9 cellular contexts compared by ENCODE assay signal in genomic region chr5:177471610-177472356, GRCh38. TPM values are rescaled to one million over a fixed set of nuclear protein-coding genes. Genes with fewer than 3 reads are reported as not detected.
DNase-seq lines count a peak whose midpoint lies in the region; ATAC-seq, FAIRE-seq and TF ChIP-seq lines count a peak whose summit lies in the region.
"Had no signal": no experiment of that assay in that cellular context is flagged by ENCODE, and none has a peak within 500 bp of the region (broad histone marks: within the 10 kb centered on the region; RNA-seq: fewer than 3 reads in every experiment).

No MANE protein-coding gene starts in this region.

- H3K9me3 Mint-ChIP-seq in naive B cell, result no peaks in the 10 kb centered on the region

- no peaks in the 10 kb centered on the region for H3K9me3 ChIP-seq in A549

- no peak for TF ChIP-seq RAD21 in A549 (conservative IDR thresholded peaks at IDR 0.05 in 1 of 2, IDR thresholded peaks at IDR 0.05 in 1 of 2)

- POLR2A ChIA-PET in A549 (lab: Yijun Ruan, JAX), result interaction anchor here (1.3 to 2.3 kb wide), 3 partner anchors 23 to 45 kb away, joined by 4 to 9 read pairs (median 5); partner anchors contain the start of genes GRK6 and PDLIM7

- H3K36me3 Mint-ChIP-seq in naive B cell, result no peaks in the 10 kb centered on the region

- TF ChIP-seq EP300 in A549 (IDR thresholded peaks at IDR 0.05), result no peak

- peaks cover 16 to 28% (median 23%) of the 10 kb centered on the region in 3 donors for H3K4me1 Mint-ChIP-seq in naive B cell

- no peak for TF ChIP-seq POLR2A in A549 (IDR thresholded peaks at IDR 0.05; ENCODE audit: low read length)

- ATAC-seq in A549 (no peak), naive B cell (ENCODE audit: low read depth in 2 of 2) (no peak), HG03095 (IDR thresholded peaks at IDR 0.05; ENCODE audit: unreplicated experiment) (no peak), left colon (no peak)

- peaks cover 59% of the 10 kb centered on the region for H3K4me1 ChIP-seq in A549

- WGBS in A549 (ENCODE audit: missing lambda C conversion rate), result 69% methylated on average over 12 of the region's 14 CpGs

- H3K27ac ChIP-seq in A549 (peak overlapping the region; percentile 97 to 99), cingulate gyrus (ENCODE audit: low read depth, low read length) (peak overlapping the region; percentile 29)

- no peak for TF ChIP-seq CTCF in A549 (IDR thresholded peaks at IDR 0.05)

- intact Hi-C loops in left colon (cut with DNase I, micrococcal nuclease), result no loop called here

- peak overlapping the region; percentile 12 to 88 (median 68) for H3K4me3 Mint-ChIP-seq in naive B cell

- peak overlapping the region; percentile 99 for H3K4me3 ChIP-seq in A549
- peak overlapping the region; percentile 76 for H3K4me3 ChIP-seq in Jurkat, Clone E6-1 (ENCODE audit: low read length)

- H3K27me3 Mint-ChIP-seq in naive B cell, result peaks cover 0 to 24% (median 16%) of the 10 kb centered on the region in 3 donors

- no peak for DNase-seq in A549 (ENCODE audit: low read depth in 1 of 2, low spot score in 1 of 2)
- no peak for DNase-seq in Jurkat, Clone E6-1 (ENCODE audit: low read depth, low spot score)
- no peak for DNase-seq in naive B cell
- no peak for DNase-seq in NCI-H187 treated with DMSO at 0.1 percent for 48 hours (lab: John Stamatoyannopoulos, UW)
- no peak for DNase-seq in left colon
- no peak for DNase-seq in cerebellar nuclear complex (lab: John Stamatoyannopoulos, UW)

- no peak for FAIRE-seq in A549 (lab: Jason Lieb, UNC)
- FAIRE-seq: islet of Langerhans had no signal

- CTCF ChIA-PET in A549 (lab: Yijun Ruan, JAX), result interaction anchor here (0.7 to 19.7 kb wide), 5 partner anchors 8 to 30 kb away, joined by 3 to 241 read pairs (median 9); partner anchors contain the start of gene PDLIM7

- peak overlapping the region; percentile 99 for H3K4me2 ChIP-seq in A549

- no peak overlapping the region for H3K27ac Mint-ChIP-seq in naive B cell

TF ChIP-seq in A549, 52 proteins besides CTCF, POLR2A, EP300 and RAD21 (continues in another document):
- TF ChIP-seq, protein P1, sequence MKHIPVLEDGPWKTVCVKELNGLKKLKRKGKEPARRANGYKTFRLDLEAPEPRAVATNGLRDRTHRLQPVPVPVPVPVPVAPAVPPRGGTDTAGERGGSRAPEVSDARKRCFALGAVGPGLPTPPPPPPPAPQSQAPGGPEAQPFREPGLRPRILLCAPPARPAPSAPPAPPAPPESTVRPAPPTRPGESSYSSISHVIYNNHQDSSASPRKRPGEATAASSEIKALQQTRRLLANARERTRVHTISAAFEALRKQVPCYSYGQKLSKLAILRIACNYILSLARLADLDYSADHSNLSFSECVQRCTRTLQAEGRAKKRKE (CRISPR knock-in tag; IDR thresholded peaks at IDR 0.05; ENCODE audit: low read depth), result no peak
- no peak for TF ChIP-seq FOSB (CRISPR knock-in tag; IDR thresholded peaks at IDR 0.05)
- TF ChIP-seq TFCP2L1 (CRISPR knock-in tag; IDR thresholded peaks at IDR 0.05), result no peak
- no peak for TF ChIP-seq SMC3 (IDR thresholded peaks at IDR 0.05)
- TF ChIP-seq MAFK (IDR thresholded peaks at IDR 0.05; ENCODE audit: partially characterized antibody), result no peak
- TF ChIP-seq NPAS2 (CRISPR knock-in tag; IDR thresholded peaks at IDR 0.05; ENCODE audit: borderline replicate concordance), result no peak
- no peak for TF ChIP-seq HOXB5 (CRISPR knock-in tag; IDR thresholded peaks at IDR 0.05)
- TF ChIP-seq CHD4 (IDR thresholded peaks at IDR 0.05; ENCODE audit: borderline replicate concordance), result no peak
- TF ChIP-seq ZC3H11A (IDR thresholded peaks at IDR 0.05), result no peak
- TF ChIP-seq E2F6 (IDR thresholded peaks at IDR 0.05; ENCODE audit: borderline replicate concordance, low read depth), result no peak
- TF ChIP-seq GATA3 (IDR thresholded peaks at IDR 0.05; ENCODE audit: borderline replicate concordance), result no peak
- TF ChIP-seq CHD2 (IDR thresholded peaks at IDR 0.05; ENCODE audit: low read length, partially characterized antibody), result no peak
- no peak for TF ChIP-seq KDM5A (IDR thresholded peaks at IDR 0.05)
- TF ChIP-seq, protein P2, sequence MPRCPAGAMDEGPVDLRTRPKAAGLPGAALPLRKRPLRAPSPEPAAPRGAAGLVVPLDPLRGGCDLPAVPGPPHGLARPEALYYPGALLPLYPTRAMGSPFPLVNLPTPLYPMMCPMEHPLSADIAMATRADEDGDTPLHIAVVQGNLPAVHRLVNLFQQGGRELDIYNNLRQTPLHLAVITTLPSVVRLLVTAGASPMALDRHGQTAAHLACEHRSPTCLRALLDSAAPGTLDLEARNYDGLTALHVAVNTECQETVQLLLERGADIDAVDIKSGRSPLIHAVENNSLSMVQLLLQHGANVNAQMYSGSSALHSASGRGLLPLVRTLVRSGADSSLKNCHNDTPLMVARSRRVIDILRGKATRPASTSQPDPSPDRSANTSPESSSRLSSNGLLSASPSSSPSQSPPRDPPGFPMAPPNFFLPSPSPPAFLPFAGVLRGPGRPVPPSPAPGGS (IDR thresholded peaks at IDR 0.05), result no peak
- TF ChIP-seq BHLHE40 (IDR thresholded peaks at IDR 0.05; ENCODE audit: low read depth, low read length), result no peak

RNA-seq across cellular contexts. Expression of gene DBN1, which starts 1.7 kb away (rescaled TPM):
- polyA plus RNA-seq in A549 (2011; rRNA removed) (32.6 and 47.7 TPM in 2 replicates), A549 (2017; fragmentation: RNase III; extraction: RNeasy Plus Mini Kit Qiagen cat#74134 plus additional on column Dnase treatment) (92.4 to 118 TPM (median 107 TPM) in 3 replicates), naive B cell (ENCODE audit: low read depth in 6 of 6) (1 to 10 TPM in 1 of 6 donors, under 1 TPM in 3, not detected in 2; 0.31 to 1.9 (median 0.65) TPM)
- polyA plus RNA-seq in A549 (2012; cell fraction: cytosol; rRNA removed), result 33.1 and 34.4 TPM in 2 replicates
- 374 and 488 TPM in 2 replicates for polyA plus RNA-seq in A549 (2012; cell fraction: nucleus; rRNA removed)
- 50.2 and 52.4 TPM in 2 replicates for polyA minus RNA-seq in A549 (2011; rRNA and poly(A)+ RNA removed)
- polyA plus RNA-seq in Jurkat, Clone E6-1 (2012; ENCODE audit: insufficient read depth, insufficient read length), result 214 TPM
- total RNA-seq in left colon, result 10 to 100 TPM; 11.8 to 18.8 TPM

RNA-seq across cellular contexts. Expression of gene PRR7, which starts 25.2 kb away (rescaled TPM):
- 1.8 and 2.2 TPM in 2 replicates for polyA plus RNA-seq in A549 (2011; rRNA removed)
- 25.9 and 43.4 TPM in 2 replicates for polyA plus RNA-seq in A549 (2012; cell fraction: cytosol; rRNA removed)
- 39.8 and 85.8 TPM in 2 replicates for polyA plus RNA-seq in A549 (2012; cell fraction: nucleus; rRNA removed)
- 11.0 to 12.1 TPM (median 11.2 TPM) in 3 replicates for polyA plus RNA-seq in A549 (2017; fragmentation: RNase III; extraction: RNeasy Plus Mini Kit Qiagen cat#74134 plus additional on column Dnase treatment)
- 0.58 and 0.95 TPM in 2 replicates for polyA minus RNA-seq in A549 (2011; rRNA and poly(A)+ RNA removed)
- 10.9 TPM for polyA plus RNA-seq in Jurkat, Clone E6-1 (2012; ENCODE audit: insufficient read depth, insufficient read length)
- 10 to 100 TPM; 16.2 to 39.5 (median 25.7) TPM for polyA plus RNA-seq in naive B cell (ENCODE audit: low read depth in 6 of 6)
- 1 to 10 TPM; 1.6 to 2.2 TPM for total RNA-seq in left colon

RNA-seq across cellular contexts. Expression of gene PDLIM7, which starts 25.6 kb away (rescaled TPM):
- polyA plus RNA-seq in A549 (2011; rRNA removed), result 26.1 and 30.7 TPM in 2 replicates
- 91.5 and 139 TPM in 2 replicates for polyA plus RNA-seq in A549 (2012; cell fraction: cytosol; rRNA removed)
- 252 and 329 TPM in 2 replicates for polyA plus RNA-seq in A549 (2012; cell fraction: nucleus; rRNA removed)
- 120 to 141 TPM (median 124 TPM) in 3 replicates for polyA plus RNA-seq in A549 (2017; fragmentation: RNase III; extraction: RNeasy Plus Mini Kit Qiagen cat#74134 plus additional on column Dnase treatment)
- polyA minus RNA-seq in A549 (2011; rRNA and poly(A)+ RNA removed), result 22.0 and 27.9 TPM in 2 replicates
- 43.2 TPM for polyA plus RNA-seq in Jurkat, Clone E6-1 (2012; ENCODE audit: insufficient read depth, insufficient read length)
- 1 to 10 TPM; 1.5 to 6.0 (median 3.9) TPM for polyA plus RNA-seq in naive B cell (ENCODE audit: low read depth in 6 of 6)
- total RNA-seq in left colon, result 10 to 100 TPM; 12.1 to 56.5 TPM

RNA-seq across cellular contexts. Expression of gene DOK3, which starts 37.8 kb away (rescaled TPM):
- polyA plus RNA-seq in A549 (2011; rRNA removed) (1.3 and 1.8 TPM in 2 replicates), A549 (2017; fragmentation: RNase III; extraction: RNeasy Plus Mini Kit Qiagen cat#74134 plus additional on column Dnase treatment) (7.1 to 9.1 TPM (median 7.4 TPM) in 3 replicates), naive B cell (ENCODE audit: low read depth in 6 of 6) (10 to 100 TPM; 12.7 to 47.7 (median 38.1) TPM)
- 2.9 and 4.2 TPM in 2 replicates for polyA plus RNA-seq in A549 (2012; cell fraction: cytosol; rRNA removed)
- 26.3 and 29.7 TPM in 2 replicates for polyA plus RNA-seq in A549 (2012; cell fraction: nucleus; rRNA removed)
- 0.54 and 2.0 TPM in 2 replicates for polyA minus RNA-seq in A549 (2011; rRNA and poly(A)+ RNA removed)
- polyA plus RNA-seq in Jurkat, Clone E6-1 (2012; ENCODE audit: insufficient read depth, insufficient read length), result 4.1 TPM
- total RNA-seq in left colon, result 1 to 10 TPM; 4.1 to 8.9 TPM

RNA-seq across cellular contexts. Expression of gene DDX41, which starts 45.0 kb away (rescaled TPM):
- polyA plus RNA-seq in A549 (2011; rRNA removed) (87.7 and 90.7 TPM in 2 replicates), A549 (2017; fragmentation: RNase III; extraction: RNeasy Plus Mini Kit Qiagen cat#74134 plus additional on column Dnase treatment) (121 to 177 TPM (median 172 TPM) in 3 replicates), naive B cell (ENCODE audit: low read depth in 6 of 6) (10 to 100 TPM; 25.8 to 72.8 (median 43.0) TPM)
- 180 and 211 TPM in 2 replicates for polyA plus RNA-seq in A549 (2012; cell fraction: cytosol; rRNA removed)
- polyA plus RNA-seq in A549 (2012; cell fraction: nucleus; rRNA removed), result 290 and 366 TPM in 2 replicates
- polyA minus RNA-seq in A549 (2011; rRNA and poly(A)+ RNA removed), result 65.9 and 74.8 TPM in 2 replicates
- 187 TPM for polyA plus RNA-seq in Jurkat, Clone E6-1 (2012; ENCODE audit: insufficient read depth, insufficient read length)
- total RNA-seq in left colon, result 10 to 100 TPM; 74.3 to 79.9 TPM

Comparison
In these comparisons a context has a peak if more than half of its experiments do, and no peak if none do; other contexts are left out.
1. RNA of gene DBN1, which starts 1.7 kb away (polyA plus RNA-seq): 32.6 to 488 TPM in A549; 0.31 to 1.9 TPM in naive B cell; every median in the first group is over 10 times any median in the second.